In genomic region chr9:127503947-127504886, GRCh38 we compare ENCODE assay signal across 8 cellular contexts. TPM values are rescaled to one million over a fixed set of nuclear protein-coding genes. Genes with fewer than 3 reads are reported as not detected.
DNase-seq lines count a peak whose midpoint lies in the region; ATAC-seq, FAIRE-seq and TF ChIP-seq lines count a peak whose summit lies in the region.

No MANE protein-coding gene starts in this region.

- no peaks in the 10 kb centered on the region for H3K9me3 Mint-ChIP-seq in neural crest cell

- peak; percentile 88 for DNase-seq in DMS 273 (lab: John Stamatoyannopoulos, UW; ENCODE audit: unreplicated experiment)
- DNase-seq in KG1 (lab: John Stamatoyannopoulos, UW): peak; percentile 8
- DNase-seq in RCC 7860 (ENCODE audit: low spot score): peak; percentile 78
- DNase-seq in activated T-cell treated with anti-CD3 and anti-CD28 coated beads, Interleukin-2, amount 50 U/mL, for 48 hours: peak; percentile 84 to 88
- DNase-seq in fibroblast of mammary gland (ENCODE audit: low read depth): peak; percentile 81
- DNase-seq in neural crest cell (ENCODE audit: low read depth, low spot score): peak; percentile 76
- DNase-seq in stimulated activated naive CD4-positive, alpha-beta T cell (lab: John Stamatoyannopoulos, UW): peak; percentile 44 to 80 (median 68)

- H3K27me3 Mint-ChIP-seq in neural crest cell (ENCODE audit: low read depth): no peaks in the 10 kb centered on the region

- no peak for FAIRE-seq in RCC 7860 (lab: Jason Lieb, UNC)

- no peak for ATAC-seq in GM19023 (IDR thresholded peaks at IDR 0.05; ENCODE audit: unreplicated experiment)

- H3K4me3 ChIP-seq in fibroblast of mammary gland (ENCODE audit: control insufficient read depth, low read depth, low read length): no peak overlapping the region

- H3K4me3 Mint-ChIP-seq in neural crest cell: peak overlapping the region; percentile 32

- TF ChIP-seq CTCF in fibroblast of mammary gland (conservative IDR thresholded peaks at IDR 0.05; ENCODE audit: control insufficient read depth, insufficient read depth, low read depth, low read length) (peak; percentile 75), neural crest cell (conservative IDR thresholded peaks at IDR 0.05) (peak; percentile 87)

- no peaks in the 10 kb centered on the region for H3K36me3 Mint-ChIP-seq in neural crest cell (ENCODE audit: low read depth)

- H3K4me1 Mint-ChIP-seq in neural crest cell: peaks cover 7% of the 10 kb centered on the region

- peak overlapping the region; percentile 78 for H3K27ac Mint-ChIP-seq in neural crest cell (ENCODE audit: unreplicated experiment)

RNA-seq across cellular contexts. Expression of gene LRSAM1, which starts 52.9 kb away (rescaled TPM):
- total RNA-seq in neural crest cell: 17.3 and 21.5 TPM in 2 replicates

RNA-seq across cellular contexts. Expression of gene RPL12, which starts 53.0 kb away (rescaled TPM):
- 1,131 and 1,237 TPM in 2 replicates for total RNA-seq in neural crest cell

Comparison
In these comparisons a context has a peak if more than half of its experiments do, and no peak if none do; other contexts are left out.
1. DNase-seq: peak in every context shown above with its lines; median percentile 88 in DMS 273; 86 in activated T-cell treated with anti-CD3 and anti-CD28 coated beads, Interleukin-2, amount 50 U/mL, for 48 hours; 81 in fibroblast of mammary gland; 78 in RCC 7860; 76 in neural crest cell; 68 in stimulated activated naive CD4-positive, alpha-beta T cell; 8 in KG1.